9 cellular contexts compared by ENCODE assay signal in genomic region chr2:160367887-160368286, GRCh38.
DNase-seq lines count a peak whose midpoint lies in the region; ATAC-seq, FAIRE-seq and TF ChIP-seq lines count a peak whose summit lies in the region.
"Had no signal": no experiment of that assay in that cellular context is flagged by ENCODE, and none has a peak within 500 bp of the region (broad histone marks: within the 10 kb centered on the region; RNA-seq: fewer than 3 reads in every experiment).

No MANE protein-coding gene starts in this region.

- TF ChIP-seq RAD21 in GM12878 (IDR thresholded peaks at IDR 0.05; ENCODE audit: insufficient read depth, low read depth, low read length), result no peak

- RAD21 ChIA-PET in GM12878 (lab: Charles Lee; ENCODE audit: unreplicated experiment), result no interaction called here

- H3K79me2 ChIP-seq in GM12878 (ENCODE audit: control insufficient read depth, insufficient read depth, low read length), result no peaks in the 10 kb centered on the region

- no peaks in the 10 kb centered on the region for H3K36me3 ChIP-seq in GM12878 (ENCODE audit: control insufficient read depth in 2 of 2, insufficient read depth in 2 of 2, low read length in 1 of 2)

- H3K36me3 Mint-ChIP-seq in mesothelial cell of epicardium, result peaks cover 3% of the 10 kb centered on the region

- peak; percentile 67 for DNase-seq in GF-D8 (lab: John Stamatoyannopoulos, UW)
- peak; percentile 88 to 90 for DNase-seq in Kasumi-1 (lab: John Stamatoyannopoulos, UW)
- peak; percentile 7 for DNase-seq in GM12878 (ENCODE audit: low read depth, low spot score)
- DNase-seq in mesothelial cell of epicardium (ENCODE audit: low spot score in 2 of 2, unreplicated experiment in 2 of 2), result no peak
- no peak for DNase-seq in stimulated activated naive CD4-positive, alpha-beta T cell (lab: John Stamatoyannopoulos, UW)
- DNase-seq in omental fat pad (ENCODE audit: low spot score), result no peak
- DNase-seq in HuH-7.5 (ENCODE audit: low spot score), result no peak

- H3K27me3 ChIP-seq in GM12878 (replicated peaks in 1 of 2; ENCODE audit: control insufficient read depth in 2 of 2, insufficient read depth in 2 of 2, low read length in 1 of 2), result 0 out of 4 replicates have a peak, but pooled peaks cover 0 to 2% of the 10 kb centered on the region in 2 experiments

- no peaks in the 10 kb centered on the region for H3K27me3 Mint-ChIP-seq in mesothelial cell of epicardium (ENCODE audit: low read depth)

- no peaks in the 10 kb centered on the region for H4K20me1 ChIP-seq in GM12878 (ENCODE audit: control insufficient read depth, insufficient read depth)

- intact Hi-C loops in GM12878 (cut with micrococcal nuclease; ENCODE audit: unreplicated experiment), result no loop called here

- no peak overlapping the region for H3K4me3 ChIP-seq in GM12878
- H3K4me3 ChIP-seq: K562 had no signal

- POLR2A ChIA-PET in GM12878 (lab: Charles Lee), result no interaction called here

- peak overlapping the region; percentile 82 for H3K27ac Mint-ChIP-seq in mesothelial cell of epicardium

- peaks cover 61% of the 10 kb centered on the region for H3K4me1 Mint-ChIP-seq in mesothelial cell of epicardium

- no peaks in the 10 kb centered on the region for H3K9me3 Mint-ChIP-seq in mesothelial cell of epicardium

- no peak for TF ChIP-seq POLR2A in GM12878 (IDR thresholded peaks at IDR 0.05; ENCODE audit: low read depth, low read length)

- H3K9me3 ChIP-seq in GM12878 (replicated peaks; ENCODE audit: control insufficient read depth, insufficient read depth, low read length), result no peaks in the 10 kb centered on the region

- SMC1A ChIA-PET in GM12878 (lab: Charles Lee; ENCODE audit: uncharacterized antibody, unreplicated experiment), result no interaction called here

- ATAC-seq in GM12878, result peak; percentile 19; the same call in 1 of the 3 replicates
- no peak for ATAC-seq in omental fat pad (ENCODE audit: low FRiP score)
- no peak for ATAC-seq in HG03196 (IDR thresholded peaks at IDR 0.05; ENCODE audit: unreplicated experiment)
- ATAC-seq: K562 had no signal

- H2AFZ ChIP-seq in GM12878 (ENCODE audit: control insufficient read depth, low read depth, low read length), result no peak overlapping the region

- TF ChIP-seq CTCF in GM12878 (IDR thresholded peaks at IDR 0.05 in 2 of 3, conservative IDR thresholded peaks at IDR 0.05 in 1 of 3; ENCODE audit: control insufficient read depth in 2 of 3, extremely low read depth in 1 of 3, insufficient read depth in 1 of 3, low read depth in 3 of 3, low read length in 3 of 3) (no peak), mesothelial cell of epicardium (IDR thresholded peaks at IDR 0.05; ENCODE audit: unreplicated experiment) (no peak), omental fat pad (IDR thresholded peaks at IDR 0.05) (no peak)

- in situ Hi-C loops in GM12878 (cut with MboI), result no loop called here

- CTCF ChIA-PET in GM12878 (lab: Yijun Ruan, JAX), result no interaction called here

- H3K4me3 Mint-ChIP-seq in mesothelial cell of epicardium, result no peak overlapping the region

- WGBS in GM12878 (ENCODE audit: insufficient coverage, insufficient replicate concordance, low lambda C conversion rate, missing lambda C conversion rate), result 31% methylated on average over 7 of the region's 7 CpGs

- H3K4me1 ChIP-seq in GM12878 (ENCODE audit: control insufficient read depth, insufficient read depth, low read length), result no peaks in the 10 kb centered on the region

- no peak for FAIRE-seq in GM12878 (lab: Jason Lieb, UNC)
- FAIRE-seq: K562 had no signal

- BruUV-seq in GM12878 (replicated peaks; lab: Mats Ljungman, UMichigan), result no TSS peak

- H3K27ac ChIP-seq in GM12878 (ENCODE audit: control insufficient read depth, insufficient read depth), result no peak overlapping the region

- no peak overlapping the region for H3K4me2 ChIP-seq in GM12878 (ENCODE audit: control insufficient read depth, insufficient read depth)

- no peak for TF ChIP-seq EP300 in GM12878 (IDR thresholded peaks at IDR 0.05; ENCODE audit: borderline replicate concordance in 1 of 2, control insufficient read depth in 1 of 2, low read depth in 2 of 2, low read length in 2 of 2)

- no peak overlapping the region for H3K9ac ChIP-seq in GM12878 (ENCODE audit: control insufficient read depth, insufficient read depth, low read length)

TF ChIP-seq in GM12878, 131 proteins besides CTCF, POLR2A, EP300 and RAD21 (continues in another document):
- no peak for TF ChIP-seq ZNF24 (IDR thresholded peaks at IDR 0.05)
- no peak for TF ChIP-seq HCFC1 (IDR thresholded peaks at IDR 0.05; ENCODE audit: low read length)
- no peak for TF ChIP-seq SIX5 (IDR thresholded peaks at IDR 0.05; ENCODE audit: low read depth, low read length, severe bottlenecking)
- TF ChIP-seq PRDM15 (CRISPR knock-in tag; IDR thresholded peaks at IDR 0.05), result no peak
- no peak for TF ChIP-seq TBL1XR1 (IDR thresholded peaks at IDR 0.05; ENCODE audit: low read depth, low read length)
- no peak for TF ChIP-seq CHD4 (IDR thresholded peaks at IDR 0.05)
- no peak for TF ChIP-seq BCLAF1 (IDR thresholded peaks at IDR 0.05)
- no peak for TF ChIP-seq MYC (IDR thresholded peaks at IDR 0.05; ENCODE audit: insufficient read depth, insufficient read length, insufficient replicate concordance, low read length, severe bottlenecking)
- TF ChIP-seq BCL11A (IDR thresholded peaks at IDR 0.05; ENCODE audit: low read depth, low read length), result no peak
- TF ChIP-seq WRNIP1 (IDR thresholded peaks at IDR 0.05; ENCODE audit: borderline replicate concordance, low read depth, low read length), result no peak
- TF ChIP-seq CEBPB (IDR thresholded peaks at IDR 0.05; ENCODE audit: borderline replicate concordance in 1 of 2, low read depth in 2 of 2, low read length in 2 of 2), result no peak

Comparison
In these comparisons a context has a peak if more than half of its experiments do, and no peak if none do; other contexts are left out.
1. DNase-seq: peak in GF-D8 (single experiment), Kasumi-1 (2 of 2) and GM12878 (single experiment); none in mesothelial cell of epicardium (0 of 2), stimulated activated naive CD4-positive, alpha-beta T cell (0 of 6), omental fat pad (single experiment) and HuH-7.5 (single experiment).